29 cellular contexts compared by ENCODE assay signal in genomic region chr5:58451732-58452565, GRCh38. TPM values are rescaled to one million over a fixed set of nuclear protein-coding genes. Genes with fewer than 3 reads are reported as not detected.
DNase-seq lines count a peak whose midpoint lies in the region; ATAC-seq and TF ChIP-seq lines count a peak whose summit lies in the region.
"Had no signal": no experiment of that assay in that cellular context is flagged by ENCODE, and none has a peak within 500 bp of the region (broad histone marks: within the 10 kb centered on the region; RNA-seq: fewer than 3 reads in every experiment).

No MANE protein-coding gene starts in this region.

- no peak overlapping the region for H2BK15ac ChIP-seq in mesenchymal stem cell (ENCODE audit: low read depth, poor library complexity, severe bottlenecking)

- TF ChIP-seq CTCF in Calu3 (IDR thresholded peaks at IDR 0.05; ENCODE audit: unreplicated experiment), result no peak
- TF ChIP-seq CTCF in RWPE2 (IDR thresholded peaks at IDR 0.05; ENCODE audit: poor library complexity, severe bottlenecking), result no peak
- TF ChIP-seq CTCF in epithelial cell of esophagus (IDR thresholded peaks at IDR 0.05; ENCODE audit: insufficient read depth, low read depth, low read length, missing control alignments), result no peak
- TF ChIP-seq CTCF in stomach (IDR thresholded peaks at IDR 0.05), result no peak
- TF ChIP-seq CTCF in A673 (conservative IDR thresholded peaks at IDR 0.05; ENCODE audit: low read depth, low read length), result no peak

- H3K27me3 ChIP-seq in RWPE2 (ENCODE audit: insufficient read depth, poor library complexity, severe bottlenecking) (no peaks in the 10 kb centered on the region), mesenchymal stem cell (ENCODE audit: control insufficient read depth in 1 of 2, insufficient read depth in 1 of 2, low read length in 2 of 2) (no peaks in the 10 kb centered on the region), stomach (no peaks in the 10 kb centered on the region), A673 (replicated peaks; ENCODE audit: insufficient read depth, low read depth, low read length, poor library complexity) (no peaks in the 10 kb centered on the region)
- H3K27me3 ChIP-seq: adrenal gland, dorsolateral prefrontal cortex, esophagus muscularis mucosa, pancreas, testis had no signal

- no peak for TF ChIP-seq POLR2A in stomach (IDR thresholded peaks at IDR 0.05)

- WGBS in mesenchymal stem cell, result 92% methylated on average over 8 of the region's 8 CpGs
- WGBS in stomach, 5 donors, result 84 to 91% (median 90%) methylated on average over 8 of the region's 8 CpGs

- H3K9me3 ChIP-seq in RWPE2 (ENCODE audit: severe bottlenecking) (no peaks in the 10 kb centered on the region), mesenchymal stem cell (ENCODE audit: control insufficient read depth, low read length) (no peaks in the 10 kb centered on the region), stomach (no peaks in the 10 kb centered on the region), A673 (ENCODE audit: low read depth, low read length, poor library complexity, severe bottlenecking) (no peaks in the 10 kb centered on the region)
- H3K9me3 ChIP-seq: adrenal gland, esophagus muscularis mucosa, pancreas, testis had no signal

- H2BK12ac ChIP-seq in mesenchymal stem cell (ENCODE audit: low read length in 2 of 2), result no peak overlapping the region

- intact Hi-C loops in Calu3 (cut with micrococcal nuclease; ENCODE audit: unreplicated experiment) (loop anchor here (10.0 kb wide), 1 partner anchor 367 kb away; no protein-coding TSS in a partner anchor), stomach (cut with DNase I; ENCODE audit: low total_unique reads) (loop anchor here (10.0 kb wide), 1 partner anchor 557 kb away; no protein-coding TSS in a partner anchor), A673 (cut with micrococcal nuclease; ENCODE audit: unreplicated experiment) (no loop called here)

- CTCF ChIA-PET in Calu3 (lab: Charles Lee) (no interaction called here), A673 (lab: Charles Lee) (no interaction called here)

- H3K23ac ChIP-seq in mesenchymal stem cell (ENCODE audit: low read length in 2 of 2), result no peak overlapping the region

- H4K91ac ChIP-seq in mesenchymal stem cell (ENCODE audit: low read length), result no peak overlapping the region

- H2AFZ ChIP-seq in mesenchymal stem cell (ENCODE audit: low read depth, low read length), result no peak overlapping the region
- H2AFZ ChIP-seq: GM23248 had no signal

- TF ChIP-seq EP300 in stomach (IDR thresholded peaks at IDR 0.05), result no peak

- ATAC-seq in RWPE2 (ENCODE audit: low read depth), result peak; percentile 3
- ATAC-seq: GM12878; naive thymus-derived CD4-positive, alpha-beta T cell; sciatic nerve; WTC11 had no signal

- H3K4me1 Mint-ChIP-seq in Calu3 (ENCODE audit: low read depth, unreplicated experiment), result peaks cover 28% of the 10 kb centered on the region
- H3K4me1 Mint-ChIP-seq: naive thymus-derived CD4-positive, alpha-beta T cell; WTC11 had no signal

- no peak overlapping the region for H4K8ac ChIP-seq in mesenchymal stem cell (ENCODE audit: low read length)

- no peaks in the 10 kb centered on the region for H3K27me3 Mint-ChIP-seq in Calu3 (ENCODE audit: unreplicated experiment)

- H3K4me1 ChIP-seq in RWPE2 (ENCODE audit: insufficient read depth, poor library complexity, severe bottlenecking) (peaks cover 32% of the 10 kb centered on the region), mesenchymal stem cell (ENCODE audit: control insufficient read depth, insufficient read depth, low read depth, low read length) (peaks cover 4% of the 10 kb centered on the region), stomach (peaks cover 0 to 23% (median 2%) of the 10 kb centered on the region in 4 donors), A673 (ENCODE audit: insufficient read depth, low read length, poor library complexity, severe bottlenecking) (no peaks in the 10 kb centered on the region)
- H3K4me1 ChIP-seq: testis had no signal

- H2BK5ac ChIP-seq in mesenchymal stem cell (ENCODE audit: low read depth, low read length, poor library complexity, severe bottlenecking), result no peak overlapping the region

- no peak for DNase-seq in Calu3
- no peak for DNase-seq in RWPE2 (ENCODE audit: low spot score)
- peak; percentile 54 for DNase-seq in epithelial cell of esophagus (ENCODE audit: low read depth)
- DNase-seq in mesenchymal stem cell, result no peak
- no peak for DNase-seq in activated gamma-delta T cell treated with Interleukin-2 at 50 U/mL for 16 hours
- no peak for DNase-seq in stomach
- DNase-seq in activated gamma-delta T cell (lab: John Stamatoyannopoulos, UW), result no peak
- DNase-seq in A673 (ENCODE audit: low spot score), result no peak
- DNase-seq: activated CD4-positive, alpha-beta memory T cell treated with anti-CD3 and anti-CD28 coated beads for 36 hours; adrenal gland; dorsolateral prefrontal cortex; GF-D8; GM23248; head of caudate nucleus; MM.1S; naive thymus-derived CD4-positive, alpha-beta T cell; NCI-H1694; NCI-H82; OCI-M1; pancreas; testis had no signal

- H3K4me3 ChIP-seq in RWPE2 (ENCODE audit: severe bottlenecking) (no peak overlapping the region), epithelial cell of esophagus (ENCODE audit: low read length) (no peak overlapping the region), mesenchymal stem cell (ENCODE audit: insufficient read depth in 1 of 2, low read depth in 1 of 2, low read length in 2 of 2) (no peak overlapping the region), stomach (no peak overlapping the region), A673 (ENCODE audit: low read depth, low read length, poor library complexity, severe bottlenecking) (no peak overlapping the region)
- H3K4me3 ChIP-seq: adrenal gland, esophagus muscularis mucosa, GM12878, GM23248, lung, pancreas, testis had no signal

- POLR2A ChIA-PET in A673 (lab: Charles Lee; ENCODE audit: low non-redundant PET), result no interaction called here

- no peak overlapping the region for H3K4ac ChIP-seq in mesenchymal stem cell (ENCODE audit: low read depth in 1 of 2, low read length in 2 of 2)

- no TSS peak for BruUV-seq in Calu3 (replicated peaks; lab: Mats Ljungman, UMichigan)
- no TSS peak for BruUV-seq in A673 (replicated peaks; lab: Mats Ljungman, UMichigan)

- H3K36me3 Mint-ChIP-seq in Calu3 (ENCODE audit: insufficient read depth, unreplicated experiment), result peaks cover 54% of the 10 kb centered on the region

- peak overlapping the region; percentile 8 for H3K4me3 Mint-ChIP-seq in Calu3 (ENCODE audit: low read depth, unreplicated experiment)
- H3K4me3 Mint-ChIP-seq: activated CD4-positive, alpha-beta memory T cell treated with anti-CD3 and anti-CD28 coated beads for 36 hours; CD14-positive monocyte; naive thymus-derived CD4-positive, alpha-beta T cell; WTC11 had no signal

- H2AK5ac ChIP-seq in mesenchymal stem cell (ENCODE audit: low read length, severe bottlenecking), result no peak overlapping the region

- H3K27ac Mint-ChIP-seq in Calu3 (ENCODE audit: unreplicated experiment), result peak overlapping the region; percentile 16
- H3K27ac Mint-ChIP-seq: activated CD4-positive, alpha-beta memory T cell treated with anti-CD3 and anti-CD28 coated beads for 36 hours; CD14-positive monocyte; naive thymus-derived CD4-positive, alpha-beta T cell; WTC11 had no signal

- H3K79me1 ChIP-seq in mesenchymal stem cell (replicated peaks; ENCODE audit: low read length, poor library complexity, severe bottlenecking), result no peaks in the 10 kb centered on the region

- H3K18ac ChIP-seq in mesenchymal stem cell (ENCODE audit: low read depth in 1 of 2, low read length in 2 of 2), result no peak overlapping the region

- H3K14ac ChIP-seq in mesenchymal stem cell (ENCODE audit: low read length in 2 of 2), result no peak overlapping the region

- H3K9ac ChIP-seq in mesenchymal stem cell (ENCODE audit: low read length), result no peak overlapping the region
- H3K9ac ChIP-seq: GM23248 had no signal

- no peak overlapping the region for H2BK120ac ChIP-seq in mesenchymal stem cell (ENCODE audit: low read depth, low read length)

- H3K9me3 Mint-ChIP-seq in Calu3 (ENCODE audit: low read depth, unreplicated experiment), result no peaks in the 10 kb centered on the region
- H3K9me3 Mint-ChIP-seq: activated CD4-positive, alpha-beta memory T cell treated with anti-CD3 and anti-CD28 coated beads for 36 hours; CD14-positive monocyte; naive thymus-derived CD4-positive, alpha-beta T cell had no signal

- H3K4me2 ChIP-seq in mesenchymal stem cell (ENCODE audit: low read length, poor library complexity, severe bottlenecking), result no peak overlapping the region

- H3K36me3 ChIP-seq in RWPE2 (ENCODE audit: low read depth), result peaks cover 45% of the 10 kb centered on the region
- H3K36me3 ChIP-seq in mesenchymal stem cell (ENCODE audit: control insufficient read depth in 1 of 2, insufficient read depth in 2 of 2, low read depth in 1 of 2, low read length in 2 of 2), result peaks cover 9 to 46% of the 10 kb centered on the region in 2 experiments
- H3K36me3 ChIP-seq in stomach, result peaks cover 13 to 39% (median 27%) of the 10 kb centered on the region in 4 donors
- no peaks in the 10 kb centered on the region for H3K36me3 ChIP-seq in A673 (ENCODE audit: insufficient read depth, low read length, poor library complexity, severe bottlenecking)

- H3K27ac ChIP-seq in RWPE2 (ENCODE audit: poor library complexity, severe bottlenecking) (peak overlapping the region; percentile 35), mesenchymal stem cell (ENCODE audit: low read length, poor library complexity, severe bottlenecking) (peak overlapping the region; percentile 71), stomach (no peak overlapping the region), A673 (ENCODE audit: low read depth, low read length, poor library complexity, severe bottlenecking) (no peak overlapping the region)
- H3K27ac ChIP-seq: adrenal gland, esophagus muscularis mucosa, GM23248, pancreas, testis had no signal

RNA-seq across cellular contexts. Expression of gene PLK2, which starts 7.9 kb away (rescaled TPM):
- 135 and 229 TPM in 2 replicates for total RNA-seq in Calu3 (2022)
- polyA plus RNA-seq in mesenchymal stem cell (2013, experiment 1 of 2), result 185 TPM
- 180 TPM for polyA plus RNA-seq in mesenchymal stem cell (2013, experiment 2 of 2)
- 100 to 1,000 TPM in 2 of 5 donors, 10 to 100 TPM in 2, 1 to 10 TPM in 1; 2.3 to 181 (median 19.4) TPM for total RNA-seq in stomach
- 10 to 100 TPM; 13.7 to 25.8 (median 14.5) TPM for polyA plus RNA-seq in stomach
- total RNA-seq in A673 (2021), result 4.2 TPM in 2 replicates

RNA-seq across cellular contexts. Expression of gene GAPT, which starts 39.3 kb away (rescaled TPM):
- not detected in 2 replicates for total RNA-seq in Calu3 (2022)
- polyA plus RNA-seq in mesenchymal stem cell (2013, experiment 1 of 2), result not detected
- polyA plus RNA-seq in mesenchymal stem cell (2013, experiment 2 of 2), result not detected
- 1 to 10 TPM in 3 of 5 donors, not detected in 2; 2.4 to 2.9 (median 2.5) TPM for total RNA-seq in stomach
- polyA plus RNA-seq in stomach, result 1 to 10 TPM in 1 of 3 donors, under 1 TPM in 2; 0.68 to 4.9 (median 1.00) TPM
- not detected in 2 replicates for total RNA-seq in A673 (2021)
- total RNA-seq: activated CD4-positive, alpha-beta memory T cell treated with anti-CD3 and anti-CD28 coated beads for 36 hours; GM23248; SK-MEL-5; T-helper 2 cell treated with Interferon-gamma antibody and Interleukin-4, amounts not matched to agents 100 ng/mL and 5 ng/mL, for 36 hours; WTC11 had no signal
- polyA plus RNA-seq: GM23248 had no signal

Comparison
In these comparisons a context has a peak if more than half of its experiments do, and no peak if none do; other contexts are left out.
1. H3K27ac ChIP-seq: peak in RWPE2 (single experiment) and mesenchymal stem cell (single experiment); none in stomach (0 of 5) and A673 (single experiment).